8 cellular contexts compared by ENCODE assay signal in the genomic region with DNA sequence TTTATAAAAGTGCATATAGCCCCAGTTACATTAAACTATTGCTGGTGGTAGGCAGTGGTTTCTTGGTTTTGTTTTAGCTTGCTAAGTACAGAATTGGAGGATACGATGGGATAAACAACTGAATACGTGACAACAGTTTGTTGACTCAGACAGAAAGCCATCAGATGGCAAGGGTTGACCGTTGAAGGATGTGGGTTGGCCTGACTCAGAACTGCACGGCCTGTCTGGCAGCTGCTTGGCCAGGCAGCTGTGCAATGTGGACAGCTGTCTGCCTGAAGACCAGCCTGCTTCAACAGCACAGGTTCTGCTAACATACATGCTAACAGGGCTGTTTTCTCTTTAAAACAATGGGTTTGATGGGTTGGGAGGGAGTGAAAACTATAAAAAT. TPM values are rescaled to one million over a fixed set of nuclear protein-coding genes. Genes with fewer than 3 reads are reported as not detected.
A peak's percentile ranks its signal among the peaks of the same experiment; 100 is the strongest.
DNase-seq lines count a peak whose midpoint lies in the region; ATAC-seq, FAIRE-seq and TF ChIP-seq lines count a peak whose summit lies in the region.

No MANE protein-coding gene starts in this region.

- H3K27me3 ChIP-seq in BJ (ENCODE audit: control insufficient read depth, insufficient read depth, low read length), result no peaks in the 10 kb centered on the region

- DNase-seq in BJ (ENCODE audit: low read depth) (peak; percentile 55), NCI-H510A treated with DMSO at 0.1 percent for 48 hours (lab: John Stamatoyannopoulos, UW) (peak; percentile 84), choroid plexus epithelial cell (ENCODE audit: low read depth) (peak; percentile 78), urothelium cell line (ENCODE audit: low spot score) (peak; percentile 49), OCI-M2 (lab: John Stamatoyannopoulos, UW; ENCODE audit: unreplicated experiment) (no peak)
- no peak for DNase-seq in activated naive CD4-positive, alpha-beta T cell treated with Interleukin-2 at 50 U/mL for 16 hours

- FAIRE-seq in urothelium cell line (lab: Jason Lieb, UNC), result no peak

- POLR2A ChIA-PET in BJ (lab: Charles Lee), result interaction anchor here (0.5 kb wide), 1 partner anchor 76 kb away, joined by 3 read pairs; no protein-coding TSS in a partner anchor

- no peak overlapping the region for H3K4me3 ChIP-seq in BJ (ENCODE audit: low read depth, low read length)
- no peak overlapping the region for H3K4me3 ChIP-seq in choroid plexus epithelial cell (ENCODE audit: low read depth, low read length)

- ATAC-seq in GM18867 (IDR thresholded peaks at IDR 0.05; ENCODE audit: unreplicated experiment) (peak; percentile 100), HG02870 (IDR thresholded peaks at IDR 0.05; ENCODE audit: unreplicated experiment) (peak; percentile 99)

- CTCF ChIA-PET in BJ (lab: Yijun Ruan, JAX), result interaction anchor here (1.9 to 14.4 kb wide), 3 partner anchors 10 to 293 kb away, joined by 8 to 175 read pairs (median 9); a partner anchor contains a TSS

- H3K36me3 ChIP-seq in BJ (ENCODE audit: control insufficient read depth, insufficient read depth, low read length), result no peaks in the 10 kb centered on the region

- TF ChIP-seq CTCF in BJ (IDR thresholded peaks at IDR 0.05; ENCODE audit: insufficient read depth, low read depth, low read length), result no peak
- TF ChIP-seq CTCF in choroid plexus epithelial cell (conservative IDR thresholded peaks at IDR 0.05; ENCODE audit: low read depth, low read length), result no peak

RNA-seq across cellular contexts. Expression of a gene that starts 46.6 kb away (rescaled TPM):
- polyA plus RNA-seq in BJ (2011; rRNA removed), result 30.4 and 51.6 TPM in 2 replicates
- polyA minus RNA-seq in BJ (2011; rRNA and poly(A)+ RNA removed), result 15.3 and 22.7 TPM in 2 replicates

RNA-seq across cellular contexts. Expression of a gene that starts 46.8 kb away (rescaled TPM):
- 1.5 and 2.8 TPM in 2 replicates for polyA plus RNA-seq in BJ (2011; rRNA removed)
- polyA minus RNA-seq in BJ (2011; rRNA and poly(A)+ RNA removed), result 0.15 and 0.52 TPM in 2 replicates

Comparison
In these comparisons a context has a peak if more than half of its experiments do, and no peak if none do; other contexts are left out.
1. DNase-seq: peak in BJ (single experiment), NCI-H510A treated with DMSO at 0.1 percent for 48 hours (single experiment), choroid plexus epithelial cell (single experiment) and urothelium cell line (single experiment); none in activated naive CD4-positive, alpha-beta T cell treated with Interleukin-2 at 50 U/mL for 16 hours (single experiment) and OCI-M2 (single experiment).